ENCODE assay signal across 9 cellular contexts in genomic region chr6:24547243-24547642, GRCh38. TPM values are rescaled to one million over a fixed set of nuclear protein-coding genes. Genes with fewer than 3 reads are reported as not detected.
DNase-seq lines count a peak whose midpoint lies in the region; ATAC-seq, FAIRE-seq and TF ChIP-seq lines count a peak whose summit lies in the region.
"Had no signal": no experiment of that assay in that cellular context is flagged by ENCODE, and none has a peak within 500 bp of the region (broad histone marks: within the 10 kb centered on the region; RNA-seq: fewer than 3 reads in every experiment).

No MANE protein-coding gene starts in this region.

- no peak overlapping the region for H3K9ac ChIP-seq in mammary epithelial cell (ENCODE audit: insufficient read depth, low read length)

- no peaks in the 10 kb centered on the region for H3K79me2 ChIP-seq in hepatocyte
- no peaks in the 10 kb centered on the region for H3K79me2 ChIP-seq in mammary epithelial cell (ENCODE audit: insufficient read depth, low read length)

- H3K27me3 Mint-ChIP-seq in CD8-positive, alpha-beta memory T cell, result peaks cover 16 to 29% of the 10 kb centered on the region in 2 donors

- CTCF ChIA-PET in CD8-positive, alpha-beta memory T cell (lab: Charles Lee), result interaction anchor here (0.8 to 1.8 kb wide), 2 partner anchors 34 to 118 kb away, joined by 3 to 7 read pairs; no protein-coding TSS in a partner anchor
- CTCF ChIA-PET in mammary epithelial cell (lab: Charles Lee; ENCODE audit: low non-redundant PET), result no interaction called here

- no TSS peak for BruUV-seq in mammary epithelial cell (replicated peaks; lab: Mats Ljungman, UMichigan)

- peak overlapping the region; percentile 22 for H3K4me2 ChIP-seq in hepatocyte
- no peak overlapping the region for H3K4me2 ChIP-seq in mammary epithelial cell (ENCODE audit: insufficient read depth, low read depth, low read length)

- H3K9me3 Mint-ChIP-seq in CD8-positive, alpha-beta memory T cell, result no peaks in the 10 kb centered on the region

- no peaks in the 10 kb centered on the region for H3K9me3 ChIP-seq in CD8-positive, alpha-beta memory T cell (ENCODE audit: low read length)
- H3K9me3 ChIP-seq in hepatocyte (ENCODE audit: low read depth) (no peaks in the 10 kb centered on the region), mammary epithelial cell (replicated peaks; ENCODE audit: insufficient read depth, low read length) (no peaks in the 10 kb centered on the region), psoas muscle (no peaks in the 10 kb centered on the region)

- no peaks in the 10 kb centered on the region for H3K36me3 ChIP-seq in CD8-positive, alpha-beta memory T cell (ENCODE audit: insufficient read depth, low read length)
- H3K36me3 ChIP-seq in hepatocyte (replicated peaks; ENCODE audit: insufficient read depth, low read depth), result no peaks in the 10 kb centered on the region
- H3K36me3 ChIP-seq in mammary epithelial cell (ENCODE audit: insufficient read depth, low read length), result no peaks in the 10 kb centered on the region
- H3K36me3 ChIP-seq in psoas muscle (ENCODE audit: insufficient read depth in 1 of 2, low read depth in 1 of 2), result no peaks in the 10 kb centered on the region

- no peak overlapping the region for H3K27ac ChIP-seq in CD8-positive, alpha-beta memory T cell (ENCODE audit: low read depth, low read length)
- H3K27ac ChIP-seq in hepatocyte (no peak overlapping the region), mammary epithelial cell (ENCODE audit: insufficient read depth, low read depth, low read length) (no peak overlapping the region), psoas muscle (no peak overlapping the region)

- dilution Hi-C loops in mammary epithelial cell (cut with HindIII; ENCODE audit: low sequenced_read_pairs), result loop anchor here (10.0 kb wide), 1 partner anchor 102 kb away; no protein-coding TSS in a partner anchor

- peak overlapping the region in 1 of 7 donors; percentile 10 for H3K4me3 Mint-ChIP-seq in CD8-positive, alpha-beta memory T cell

- 28% methylated on average over 12 of the region's 12 CpGs for whole genome bisulfite sequencing in hepatocyte (ENCODE audit: low lambda C conversion rate, missing lambda C conversion rate)
- 60% methylated on average over 12 of the region's 12 CpGs for WGBS in mammary epithelial cell (ENCODE audit: low coverage, missing lambda C conversion rate)
- WGBS in psoas muscle, 3 donors, result 24 to 30% (median 29%) methylated on average over 12 of the region's 12 CpGs

- H4K20me1 ChIP-seq in hepatocyte (ENCODE audit: insufficient read depth, poor library complexity, severe bottlenecking) (no peaks in the 10 kb centered on the region), mammary epithelial cell (ENCODE audit: insufficient read depth, low read length) (no peaks in the 10 kb centered on the region)

- TF ChIP-seq CTCF in hepatocyte (IDR thresholded peaks at IDR 0.05; ENCODE audit: poor library complexity), result no peak
- TF ChIP-seq CTCF in mammary epithelial cell (conservative IDR thresholded peaks at IDR 0.05 in 1 of 2, IDR thresholded peaks at IDR 0.05 in 1 of 2; ENCODE audit: extremely low read depth in 1 of 2, insufficient read depth in 1 of 2, low read depth in 1 of 2, low read length in 2 of 2), result no peak
- TF ChIP-seq CTCF in psoas muscle (IDR thresholded peaks at IDR 0.05), result no peak

- H2AFZ ChIP-seq in hepatocyte (no peak overlapping the region), mammary epithelial cell (ENCODE audit: low read depth, low read length) (no peak overlapping the region)

- in situ Hi-C loops in mammary epithelial cell (cut with MboI; ENCODE audit: low sequenced_read_pairs in 2 of 2), result no loop called here

- peak in 4 of 5 donors; percentile 2 to 53 (median 32) for DNase-seq in CD8-positive, alpha-beta memory T cell
- no peak for DNase-seq in HTR-8/SVneo (ENCODE audit: insufficient read length, low spot score)
- peak; percentile 23 to 32 for DNase-seq in activated CD4-positive, alpha-beta T cell treated with anti-CD3 and anti-CD28 coated beads, Interleukin-2, amount 50 U/mL, for 4 hours
- DNase-seq in hepatocyte (ENCODE audit: low spot score), result peak; percentile 37
- DNase-seq in hippocampal formation (lab: John Stamatoyannopoulos, UW), result no peak
- DNase-seq in mammary epithelial cell, result no peak
- no peak for DNase-seq in psoas muscle
- DNase-seq: NCI-H510A had no signal

- peaks cover 5 to 7% (median 7%) of the 10 kb centered on the region in 3 donors for H3K4me1 Mint-ChIP-seq in CD8-positive, alpha-beta memory T cell

- FAIRE-seq in HTR-8/SVneo (lab: Jason Lieb, UNC), result peak; percentile 9

- H3K4me1 ChIP-seq in CD8-positive, alpha-beta memory T cell (ENCODE audit: insufficient read depth, low read length), result no peaks in the 10 kb centered on the region
- H3K4me1 ChIP-seq in hepatocyte (ENCODE audit: insufficient read depth) (no peaks in the 10 kb centered on the region), mammary epithelial cell (ENCODE audit: insufficient read depth, low read length) (no peaks in the 10 kb centered on the region), psoas muscle (no peaks in the 10 kb centered on the region)

- ATAC-seq in HG03159 (IDR thresholded peaks at IDR 0.05; ENCODE audit: unreplicated experiment) (no peak), psoas muscle (no peak)

- H3K9me2 ChIP-seq in hepatocyte (replicated peaks; ENCODE audit: insufficient read depth), result no peaks in the 10 kb centered on the region

- peaks cover 0 to 2% (median 0%) of the 10 kb centered on the region in 3 donors for H3K36me3 Mint-ChIP-seq in CD8-positive, alpha-beta memory T cell

- intact Hi-C loops in mammary epithelial cell (cut with micrococcal nuclease) (no loop called here), psoas muscle (cut with DNase I) (no loop called here)

- H3K27ac Mint-ChIP-seq in CD8-positive, alpha-beta memory T cell, result peak overlapping the region in 1 of 8 donors; percentile 35

- POLR2A ChIA-PET in CD8-positive, alpha-beta memory T cell (lab: Charles Lee), result no interaction called here

- no peaks in the 10 kb centered on the region for H3K27me3 ChIP-seq in CD8-positive, alpha-beta memory T cell (ENCODE audit: insufficient read depth, low read length, poor library complexity, severe bottlenecking)
- H3K27me3 ChIP-seq in hepatocyte, result no peaks in the 10 kb centered on the region
- no peaks in the 10 kb centered on the region for H3K27me3 ChIP-seq in mammary epithelial cell (ENCODE audit: insufficient read depth, low read length)
- H3K27me3 ChIP-seq in psoas muscle (ENCODE audit: insufficient read depth in 3 of 3, low read length in 2 of 3), result no peaks in the 10 kb centered on the region

- no peak overlapping the region for H3K4me3 ChIP-seq in CD8-positive, alpha-beta memory T cell (ENCODE audit: low read length)
- no peak overlapping the region for H3K4me3 ChIP-seq in hepatocyte
- H3K4me3 ChIP-seq in mammary epithelial cell (replicated peaks in 1 of 3; ENCODE audit: insufficient read depth in 1 of 3, low read depth in 2 of 3, low read length in 3 of 3), result no peak overlapping the region
- no peak overlapping the region for H3K4me3 ChIP-seq in psoas muscle

RNA-seq across cellular contexts. Expression of gene ALDH5A1, which starts 52.5 kb away (rescaled TPM):
- total RNA-seq in CD8-positive, alpha-beta memory T cell, result 10 to 100 TPM; 13.2 to 15.4 TPM
- polyA plus RNA-seq in CD8-positive, alpha-beta memory T cell, result 11.8 TPM
- total RNA-seq in hepatocyte, result 15.3 and 16.8 TPM in 2 replicates
- polyA plus RNA-seq in hepatocyte, result 10.7 and 12.3 TPM in 2 replicates
- total RNA-seq in mammary epithelial cell, result 1 to 10 TPM; 1.8 to 3.0 TPM
- 0.39 TPM for polyA plus RNA-seq in mammary epithelial cell
- not detected for polyA minus RNA-seq in mammary epithelial cell
- 10 to 100 TPM; 16.7 to 41.7 (median 34.6) TPM for total RNA-seq in psoas muscle
- polyA plus RNA-seq in psoas muscle, result 10 to 100 TPM in 1 of 3 donors, 1 to 10 TPM in 2; 3.5 to 10.7 (median 8.6) TPM

RNA-seq across cellular contexts. Expression of gene GPLD1, which starts 57.9 kb away (rescaled TPM):
- total RNA-seq in CD8-positive, alpha-beta memory T cell, result under 1 TPM; 0.35 to 0.64 TPM
- polyA plus RNA-seq in CD8-positive, alpha-beta memory T cell, result 0.46 TPM
- total RNA-seq in hepatocyte (5.0 and 5.8 TPM in 2 replicates), mammary epithelial cell (under 1 TPM in 1 of 2 donors, not detected in 1; 0.33 TPM), psoas muscle (1 to 10 TPM in 1 of 4 donors, under 1 TPM in 3; 0.38 to 1.1 (median 0.81) TPM)
- polyA plus RNA-seq in hepatocyte (2.8 TPM in 2 replicates), mammary epithelial cell (0.03 TPM), psoas muscle (under 1 TPM; 0.25 to 0.30 (median 0.28) TPM)
- polyA minus RNA-seq in mammary epithelial cell, result not detected

Comparison
In these comparisons a context has a peak if more than half of its experiments do, and no peak if none do; other contexts are left out.
1. DNase-seq: peak in CD8-positive, alpha-beta memory T cell (4 of 5), activated CD4-positive, alpha-beta T cell treated with anti-CD3 and anti-CD28 coated beads, Interleukin-2, amount 50 U/mL, for 4 hours (2 of 2) and hepatocyte (single experiment); none in HTR-8/SVneo (single experiment), hippocampal formation (0 of 2), mammary epithelial cell (single experiment) and psoas muscle (0 of 2).